Comparison of ENCODE assay signal across 8 cellular contexts in genomic region chr2:96315400-96316071, GRCh38. TPM values are rescaled to one million over a fixed set of nuclear protein-coding genes. Genes with fewer than 3 reads are reported as not detected.
DNase-seq lines count a peak whose midpoint lies in the region; ATAC-seq and TF ChIP-seq lines count a peak whose summit lies in the region.

No MANE protein-coding gene starts in this region.

- in situ Hi-C loops in Caki2 (cut with HindIII; ENCODE audit: low pct_unique_long_range_greater_than_20kb, low sequenced_read_pairs) = no loop called here

- no peaks in the 10 kb centered on the region for H3K4me1 Mint-ChIP-seq in type B pancreatic cell (ENCODE audit: unreplicated experiment)

- no peaks in the 10 kb centered on the region for H3K79me2 ChIP-seq in mesendoderm (ENCODE audit: control insufficient read depth, insufficient read depth, low read length)

- H2BK15ac ChIP-seq in mesendoderm (replicated peaks; ENCODE audit: low read depth) = no peak overlapping the region

- H3K27me3 ChIP-seq in mesendoderm (ENCODE audit: insufficient read depth, low read length, poor library complexity) = peaks cover 3% of the 10 kb centered on the region

- no peak overlapping the region for H2AK5ac ChIP-seq in mesendoderm (ENCODE audit: low read length)

- H3K27ac Mint-ChIP-seq in type B pancreatic cell = no peak overlapping the region

- no peak overlapping the region for H3K4me2 ChIP-seq in mesendoderm (ENCODE audit: low read length)

- no peak for TF ChIP-seq CTCF in type B pancreatic cell (conservative IDR thresholded peaks at IDR 0.05)

- peak; percentile 53 for ATAC-seq in HG03432 (IDR thresholded peaks at IDR 0.05; ENCODE audit: unreplicated experiment)
- ATAC-seq in GM18519 (IDR thresholded peaks at IDR 0.05; ENCODE audit: low FRiP score, unreplicated experiment) = no peak

- no CpG with 5 or more reads among the region's 7 CpGs for WGBS in mesendoderm (ENCODE audit: extremely low coverage, insufficient coverage, low lambda C conversion rate)

- H3K4me1 ChIP-seq in mesendoderm (ENCODE audit: control insufficient read depth, low read depth, low read length) = no peaks in the 10 kb centered on the region

- DNase-seq in Caki2 (ENCODE audit: low read depth) (peak; percentile 85), mesendoderm (peak; percentile 43), NCI-H82 (lab: John Stamatoyannopoulos, UW) (no peak), erythroblast (lab: John Stamatoyannopoulos, UW) (no peak), type B pancreatic cell (ENCODE audit: extremely low spot score, unreplicated experiment) (no peak)
- DNase-seq in activated effector memory CD4-positive, alpha-beta T cell treated with anti-CD3 and anti-CD28 coated beads, Interleukin-2, amount 50 U/mL, for 16 hours = peak; percentile 71

- no peaks in the 10 kb centered on the region for H3K36me3 ChIP-seq in mesendoderm (ENCODE audit: control insufficient read depth, insufficient read depth, low read length)

- H3K79me1 ChIP-seq in mesendoderm (ENCODE audit: low read length) = no peaks in the 10 kb centered on the region

- no peak overlapping the region for H2BK5ac ChIP-seq in mesendoderm (ENCODE audit: low read length)

- no peak overlapping the region for H3K4me3 Mint-ChIP-seq in type B pancreatic cell

- no peak overlapping the region for H3K56ac ChIP-seq in mesendoderm (ENCODE audit: low read length)

- H3K36me3 Mint-ChIP-seq in type B pancreatic cell = no peaks in the 10 kb centered on the region

- H3K27me3 Mint-ChIP-seq in type B pancreatic cell = peaks cover 35% of the 10 kb centered on the region

- no peak overlapping the region for H4K5ac ChIP-seq in mesendoderm (ENCODE audit: low read length)

- H3K18ac ChIP-seq in mesendoderm (ENCODE audit: low read length) = no peak overlapping the region

- H3K9me3 Mint-ChIP-seq in type B pancreatic cell = no peaks in the 10 kb centered on the region

- H3K23ac ChIP-seq in mesendoderm (ENCODE audit: low read length) = no peak overlapping the region

- no peak overlapping the region for H3K4ac ChIP-seq in mesendoderm (ENCODE audit: low read depth, low read length)

- no peak overlapping the region for H3K4me3 ChIP-seq in mesendoderm (ENCODE audit: low read length)

- H3K9ac ChIP-seq in mesendoderm (ENCODE audit: low read length) = no peak overlapping the region

- no peak for TF ChIP-seq POLR2A in erythroblast (IDR thresholded peaks at IDR 0.05; ENCODE audit: low read length)

- H4K8ac ChIP-seq in mesendoderm (ENCODE audit: low read depth, low read length) = no peak overlapping the region

- no peak overlapping the region for H3K27ac ChIP-seq in mesendoderm (ENCODE audit: low read depth, low read length)

- H2BK120ac ChIP-seq in mesendoderm (ENCODE audit: low read depth, low read length) = no peak overlapping the region

RNA-seq across cellular contexts. Expression of gene ITPRIPL1, which starts 9.6 kb away (rescaled TPM):
- total RNA-seq in Caki2 (2014; rRNA removed; shearing (Covaris generic); ENCODE audit: low replicate concordance) = not detected in 2 replicates
- 7.0 TPM for polyA plus RNA-seq in mesendoderm (2013, experiment 1 of 2)
- 6.6 TPM for polyA plus RNA-seq in mesendoderm (2013, experiment 2 of 2)
- total RNA-seq in type B pancreatic cell (ENCODE audit: low replicate concordance) = 3.5 and 11.6 TPM in 2 replicates

RNA-seq across cellular contexts. Expression of gene SNRNP200, which starts 10.2 kb away (rescaled TPM):
- 73.7 and 74.0 TPM in 2 replicates for total RNA-seq in Caki2 (2014; rRNA removed; shearing (Covaris generic); ENCODE audit: low replicate concordance)
- polyA plus RNA-seq in mesendoderm (2013, experiment 1 of 2) = 91.0 TPM
- 90.0 TPM for polyA plus RNA-seq in mesendoderm (2013, experiment 2 of 2)
- 136 and 184 TPM in 2 replicates for total RNA-seq in type B pancreatic cell (ENCODE audit: low replicate concordance)

RNA-seq across cellular contexts. Expression of gene NCAPH, which starts 20.0 kb away (rescaled TPM):
- total RNA-seq in Caki2 (2014; rRNA removed; shearing (Covaris generic); ENCODE audit: low replicate concordance) = 30.5 and 43.0 TPM in 2 replicates
- 46.9 TPM for polyA plus RNA-seq in mesendoderm (2013, experiment 1 of 2)
- polyA plus RNA-seq in mesendoderm (2013, experiment 2 of 2) = 46.0 TPM
- total RNA-seq in type B pancreatic cell (ENCODE audit: low replicate concordance) = 13.6 and 34.9 TPM in 2 replicates

RNA-seq across cellular contexts. Expression of gene CIAO1, which starts 49.5 kb away (rescaled TPM):
- 119 and 148 TPM in 2 replicates for total RNA-seq in Caki2 (2014; rRNA removed; shearing (Covaris generic); ENCODE audit: low replicate concordance)
- 40.2 TPM for polyA plus RNA-seq in mesendoderm (2013, experiment 1 of 2)
- 40.3 TPM for polyA plus RNA-seq in mesendoderm (2013, experiment 2 of 2)
- total RNA-seq in type B pancreatic cell (ENCODE audit: low replicate concordance) = 68.9 and 69.7 TPM in 2 replicates

RNA-seq across cellular contexts. Expression of gene TMEM127, which starts 49.7 kb away (rescaled TPM):
- total RNA-seq in Caki2 (2014; rRNA removed; shearing (Covaris generic); ENCODE audit: low replicate concordance) = 17.4 and 29.8 TPM in 2 replicates
- polyA plus RNA-seq in mesendoderm (2013, experiment 1 of 2) = 21.1 TPM
- 22.5 TPM for polyA plus RNA-seq in mesendoderm (2013, experiment 2 of 2)
- total RNA-seq in type B pancreatic cell (ENCODE audit: low replicate concordance) = 40.5 and 58.3 TPM in 2 replicates

Comparison
In these comparisons a context has a peak if more than half of its experiments do, and no peak if none do; other contexts are left out.
1. DNase-seq: peak in Caki2 (single experiment), activated effector memory CD4-positive, alpha-beta T cell treated with anti-CD3 and anti-CD28 coated beads, Interleukin-2, amount 50 U/mL, for 16 hours (single experiment) and mesendoderm (single experiment); none in NCI-H82 (single experiment), erythroblast (0 of 2) and type B pancreatic cell (single experiment).